17 cellular contexts compared by ENCODE assay signal in genomic region chr1:47188901-47189785, GRCh38. TPM values are rescaled to one million over a fixed set of nuclear protein-coding genes. Genes with fewer than 3 reads are reported as not detected.
DNase-seq lines count a peak whose midpoint lies in the region; ATAC-seq and TF ChIP-seq lines count a peak whose summit lies in the region.
"Had no signal": no experiment of that assay in that cellular context is flagged by ENCODE, and none has a peak within 500 bp of the region (broad histone marks: within the 10 kb centered on the region; RNA-seq: fewer than 3 reads in every experiment).

No MANE protein-coding gene starts in this region.

- H3K9ac ChIP-seq in duodenal mucosa (ENCODE audit: low read depth in 1 of 2, low read length in 2 of 2) (peak overlapping the region; percentile 20 to 71), mucosa of stomach (ENCODE audit: low read length) (peak overlapping the region; percentile 87)

- H3K27ac ChIP-seq in RWPE2 (ENCODE audit: poor library complexity, severe bottlenecking) (no peak overlapping the region), duodenal mucosa (ENCODE audit: low read depth, low read length) (peak overlapping the region; percentile 58), tibial artery (peak overlapping the region; percentile 75 to 83)
- H3K27ac ChIP-seq: uterus had no signal

- no peaks in the 10 kb centered on the region for H3K27me3 ChIP-seq in RWPE2 (ENCODE audit: insufficient read depth, poor library complexity, severe bottlenecking)
- no peaks in the 10 kb centered on the region for H3K27me3 ChIP-seq in duodenal mucosa (ENCODE audit: control insufficient read depth in 1 of 2, insufficient read depth in 2 of 2, low read length in 2 of 2)
- H3K27me3 ChIP-seq in mucosa of stomach (ENCODE audit: control insufficient read depth, insufficient read depth, low read length), result no peaks in the 10 kb centered on the region
- no peaks in the 10 kb centered on the region for H3K27me3 ChIP-seq in tibial artery
- H3K27me3 ChIP-seq: uterus had no signal

- intact Hi-C loops in tibial artery (cut with DNase I; ENCODE audit: low total_unique reads), result loop anchor here (10.0 kb wide), 1 partner anchor 526 kb away; no protein-coding TSS in a partner anchor

- H3K36me3 ChIP-seq in RWPE2 (ENCODE audit: low read depth), result no peaks in the 10 kb centered on the region
- no peaks in the 10 kb centered on the region for H3K36me3 ChIP-seq in duodenal mucosa (ENCODE audit: control insufficient read depth in 1 of 2, insufficient read depth in 2 of 2, low read length in 2 of 2)
- H3K36me3 ChIP-seq in mucosa of stomach (ENCODE audit: control insufficient read depth, insufficient read depth, low read length), result no peaks in the 10 kb centered on the region
- no peaks in the 10 kb centered on the region for H3K36me3 ChIP-seq in tibial artery
- H3K36me3 ChIP-seq: uterus had no signal

- H3K4me3 ChIP-seq in RWPE2 (ENCODE audit: severe bottlenecking) (no peak overlapping the region), duodenal mucosa (ENCODE audit: low read depth in 1 of 2, low read length in 2 of 2) (peak overlapping the region; percentile 4 to 63), mucosa of stomach (ENCODE audit: low read length) (no peak overlapping the region), tibial artery (no peak overlapping the region)
- H3K4me3 ChIP-seq: mucosa of descending colon, uterus had no signal

- DNase-seq in RWPE2 (ENCODE audit: low spot score), result peak; percentile 10
- peak in 1 of 2 donors; percentile 59 for DNase-seq in tibial artery
- DNase-seq in A172 (ENCODE audit: low spot score), result no peak
- DNase-seq in stimulated activated CD4-positive, alpha-beta T cell treated with anti-CD3 and anti-CD28 coated beads, Interleukin-12 subunit alpha, Interleukin-12 subunit beta, amount 100 ng/mL, for 4 hours, result no peak
- DNase-seq: effector memory CD8-positive, alpha-beta T cell; EL; foreskin fibroblast; NCI-H748 treated with DMSO at 0.1 percent for 48 hours; stimulated activated CD4-positive, alpha-beta T cell treated with anti-CD3 and anti-CD28 coated beads, Interleukin-1b, Interleukin-23, amount 100 ng/mL, for 48 hours had no signal

- H3K4me1 ChIP-seq in RWPE2 (ENCODE audit: insufficient read depth, poor library complexity, severe bottlenecking), result peaks cover 10% of the 10 kb centered on the region
- peaks cover 46 to 60% of the 10 kb centered on the region in 2 donors for H3K4me1 ChIP-seq in duodenal mucosa (ENCODE audit: control insufficient read depth in 1 of 2, insufficient read depth in 2 of 2, low read length in 2 of 2)
- H3K4me1 ChIP-seq in mucosa of stomach (ENCODE audit: control insufficient read depth, insufficient read depth, low read length), result peaks cover 65% of the 10 kb centered on the region
- H3K4me1 ChIP-seq in tibial artery, result peaks cover 6 to 43% (median 33%) of the 10 kb centered on the region in 4 donors

- no peak for ATAC-seq in RWPE2 (ENCODE audit: low read depth)
- ATAC-seq in GM21423 (IDR thresholded peaks at IDR 0.05; ENCODE audit: unreplicated experiment), result no peak
- ATAC-seq: effector memory CD8-positive, alpha-beta T cell had no signal

- H3K9me3 ChIP-seq in RWPE2 (ENCODE audit: severe bottlenecking) (no peaks in the 10 kb centered on the region), duodenal mucosa (ENCODE audit: control insufficient read depth in 1 of 2, low read length in 2 of 2) (no peaks in the 10 kb centered on the region), mucosa of stomach (ENCODE audit: control insufficient read depth, low read length) (no peaks in the 10 kb centered on the region), tibial artery (no peaks in the 10 kb centered on the region)
- H3K9me3 ChIP-seq: mucosa of descending colon, uterus had no signal

- TF ChIP-seq CTCF in RWPE2 (IDR thresholded peaks at IDR 0.05; ENCODE audit: poor library complexity, severe bottlenecking) (no peak), tibial artery (IDR thresholded peaks at IDR 0.05) (no peak)

RNA-seq across cellular contexts. Expression of gene PDZK1IP1, which starts 0.7 kb away (rescaled TPM):
- total RNA-seq in A172 (2014; rRNA removed; shearing (Covaris generic)), result 0.79 and 6.0 TPM in 2 replicates
- total RNA-seq: H7, WTC11 had no signal

RNA-seq across cellular contexts. Expression of gene TAL1, which starts 42.9 kb away (rescaled TPM):
- total RNA-seq in A172 (2014; rRNA removed; shearing (Covaris generic)), result not detected in 2 replicates

RNA-seq across cellular contexts. Expression of gene CYP4A22, which starts 51.9 kb away (rescaled TPM):
- total RNA-seq in A172 (2014; rRNA removed; shearing (Covaris generic)), result not detected in 2 replicates
- total RNA-seq: H7, mucosa of descending colon, pulmonary artery endothelial cell, WTC11 had no signal

Comparison
In these comparisons a context has a peak if more than half of its experiments do, and no peak if none do; other contexts are left out.
1. H3K4me3 ChIP-seq: peak in duodenal mucosa (2 of 2); none in RWPE2 (single experiment), mucosa of stomach (single experiment) and tibial artery (0 of 2).